ENCODE assay signal across 16 cellular contexts in genomic region chr17:67920212-67920611, GRCh38.
DNase-seq lines count a peak whose midpoint lies in the region; ATAC-seq and TF ChIP-seq lines count a peak whose summit lies in the region.
"Had no signal": no experiment of that assay in that cellular context is flagged by ENCODE, and none has a peak within 500 bp of the region (broad histone marks: within the 10 kb centered on the region; RNA-seq: fewer than 3 reads in every experiment).

No MANE protein-coding gene starts in this region.

- H3K27ac Mint-ChIP-seq in T-helper 17 cell, result peak overlapping the region; percentile 45
- H3K27ac Mint-ChIP-seq: CD4-positive, alpha-beta memory T cell; HFFc6 had no signal

- TF ChIP-seq CTCF in heart left ventricle (IDR thresholded peaks at IDR 0.05), result no peak

- DNase-seq in heart left ventricle (peak in 1 of 5 donors; percentile 32), cardiac septum (ENCODE audit: low spot score) (no peak), D341Med (ENCODE audit: low spot score) (peak; percentile 48), T-helper 17 cell (no peak), left ventricle myocardium superior (no peak), kidney tubule cell (ENCODE audit: low spot score) (no peak), GM19238 (ENCODE audit: insufficient read length, low spot score) (no peak)
- DNase-seq: C1 segment of cervical spinal cord; Calu3; CD4-positive, alpha-beta memory T cell; COR-L47; DMS153; DND-41; GOT3; HFFc6 had no signal

- H3K27me3 Mint-ChIP-seq in T-helper 17 cell, result no peaks in the 10 kb centered on the region
- H3K27me3 Mint-ChIP-seq: CD4-positive, alpha-beta memory T cell had no signal

- intact Hi-C loops in heart left ventricle (cut with DNase I), result no loop called here
- intact Hi-C loops in cardiac septum (cut with DNase I), result no loop called here
- intact Hi-C loops in left ventricle myocardium superior (cut with micrococcal nuclease), result no loop called here

- H3K36me3 Mint-ChIP-seq in T-helper 17 cell (ENCODE audit: low read depth), result peaks cover 8% of the 10 kb centered on the region

- no peak for TF ChIP-seq POLR2A in heart left ventricle (IDR thresholded peaks at IDR 0.05)

- peak; percentile 63 to 86 (median 72) for ATAC-seq in heart left ventricle
- no peak for ATAC-seq in T-helper 17 cell
- ATAC-seq in left ventricle myocardium superior, result peak; percentile 65

- no peak overlapping the region for H3K4me3 ChIP-seq in heart left ventricle
- H3K4me3 ChIP-seq: HAP-1 had no signal

- H3K4me3 Mint-ChIP-seq in T-helper 17 cell, result no peak overlapping the region
- H3K4me3 Mint-ChIP-seq: CD4-positive, alpha-beta memory T cell; HFFc6 had no signal

- peaks cover 0 to 19% (median 3%) of the 10 kb centered on the region in 12 donors for H3K4me1 ChIP-seq in heart left ventricle
- H3K4me1 ChIP-seq: HAP-1 had no signal

- H3K4me1 Mint-ChIP-seq in T-helper 17 cell, result peaks cover 4% of the 10 kb centered on the region

- H3K9me3 ChIP-seq in heart left ventricle (no peaks in the 10 kb centered on the region), T-helper 17 cell (ENCODE audit: control insufficient read depth, low read length, poor library complexity, severe bottlenecking) (no peaks in the 10 kb centered on the region)
- H3K9me3 ChIP-seq: HAP-1 had no signal

- H3K36me3 ChIP-seq in heart left ventricle, result peaks cover 0 to 95% (median 76%) of the 10 kb centered on the region in 9 donors

- no peak overlapping the region for H3K27ac ChIP-seq in heart left ventricle

- H3K27me3 ChIP-seq in heart left ventricle, result no peaks in the 10 kb centered on the region

- 53 to 77% (median 60%) methylated on average over 4 of the region's 4 CpGs for WGBS in heart left ventricle, 4 donors
